Comparison of ENCODE assay signal across 25 cellular contexts in genomic region chr10:28139138-28139537, GRCh38.
A peak's percentile ranks its signal among the peaks of the same experiment; 100 is the strongest.
DNase-seq lines count a peak whose midpoint lies in the region; ATAC-seq, FAIRE-seq and TF ChIP-seq lines count a peak whose summit lies in the region.
"Had no signal": no experiment of that assay in that cellular context is flagged by ENCODE, and none has a peak within 500 bp of the region (broad histone marks: within the 10 kb centered on the region; RNA-seq: fewer than 3 reads in every experiment).

No MANE protein-coding gene starts in this region.

- no peak overlapping the region for H2BK12ac ChIP-seq in trophoblast cell (ENCODE audit: low read length)

- CTCF ChIA-PET in HepG2 (lab: Yijun Ruan, JAX; ENCODE audit: low intra/inter-chr PET ratio, low total read pairs) = no interaction called here

- no peak overlapping the region for H4K8ac ChIP-seq in trophoblast cell (ENCODE audit: low read depth, low read length)

- no peak overlapping the region for H2AFZ ChIP-seq in trophoblast cell (ENCODE audit: insufficient read depth, low read length, poor library complexity)
- no peak overlapping the region for H2AFZ ChIP-seq in HepG2 (ENCODE audit: low read length)
- H2AFZ ChIP-seq: neural progenitor cell had no signal

- no peak for TF ChIP-seq POLR2A in HepG2 (IDR thresholded peaks at IDR 0.05; ENCODE audit: insufficient read depth in 1 of 2, low read depth in 2 of 2, low read length in 2 of 2)

- WGBS in trophoblast cell (ENCODE audit: extremely low coverage, insufficient coverage, insufficient read length) = no CpG with 5 or more reads among the region's 2 CpGs
- 70% methylated on average over 2 of the region's 2 CpGs for WGBS in HepG2 (ENCODE audit: low lambda C conversion rate)

- H3K27ac ChIP-seq in trophoblast cell (ENCODE audit: low read depth, low read length) (no peak overlapping the region), HepG2 (ENCODE audit: extremely low read length, insufficient read depth, low read length) (no peak overlapping the region)
- H3K27ac ChIP-seq: neural progenitor cell, stomach had no signal

- no peak overlapping the region for H4K12ac ChIP-seq in trophoblast cell (ENCODE audit: low read depth, low read length)

- no peak overlapping the region for H4K91ac ChIP-seq in trophoblast cell (ENCODE audit: low read depth, low read length)

- in situ Hi-C loops in HepG2 (cut with HindIII; ENCODE audit: extremely low pct_ligation_motif_present, low pct_unique_long_range_greater_than_20kb) = no loop called here

- H3K4me3 ChIP-seq in epithelial cell of proximal tubule (ENCODE audit: low read depth, low read length) (no peak overlapping the region), trophoblast cell (ENCODE audit: low read depth, low read length) (no peak overlapping the region), HepG2 (replicated peaks in 1 of 3; ENCODE audit: insufficient read depth in 1 of 3, low read depth in 2 of 3, low read length in 3 of 3) (no peak overlapping the region)
- H3K4me3 ChIP-seq: GM12878, K562, neural progenitor cell, stomach had no signal

- no peak overlapping the region for H3K18ac ChIP-seq in trophoblast cell (ENCODE audit: low read length)

- H3K79me2 ChIP-seq in trophoblast cell (ENCODE audit: control insufficient read depth, insufficient read depth, low read length, poor library complexity) (no peaks in the 10 kb centered on the region), HepG2 (ENCODE audit: insufficient read depth, low read length) (no peaks in the 10 kb centered on the region)

- H3K4ac ChIP-seq in trophoblast cell (ENCODE audit: low read depth, low read length) = no peak overlapping the region

- H3K14ac ChIP-seq in trophoblast cell (ENCODE audit: low read length) = no peak overlapping the region

- H3K23ac ChIP-seq in trophoblast cell (ENCODE audit: low read length) = no peak overlapping the region

- no peak overlapping the region for H2BK5ac ChIP-seq in trophoblast cell (ENCODE audit: low read depth, low read length, poor library complexity)

- ATAC-seq in HepG2 = no peak
- no peak for ATAC-seq in GM21360 (IDR thresholded peaks at IDR 0.05; ENCODE audit: unreplicated experiment)
- ATAC-seq in GM21723 (IDR thresholded peaks at IDR 0.05; ENCODE audit: unreplicated experiment) = no peak
- ATAC-seq: GM12878, K562, right cardiac atrium had no signal

- H3K36me3 ChIP-seq in trophoblast cell (ENCODE audit: control insufficient read depth in 1 of 2, insufficient read depth in 2 of 2, low read length in 2 of 2) (no peaks in the 10 kb centered on the region), HepG2 (replicated peaks in 1 of 2; ENCODE audit: control insufficient read depth in 1 of 2, insufficient read depth in 2 of 2, low read length in 2 of 2) (no peaks in the 10 kb centered on the region)

- BruUV-seq in HepG2 (replicated peaks; lab: Mats Ljungman, UMichigan) = no TSS peak

- H3K4me1 ChIP-seq in trophoblast cell (ENCODE audit: control insufficient read depth in 1 of 2, insufficient read depth in 2 of 2, low read length in 2 of 2) = no peaks in the 10 kb centered on the region
- H3K4me1 ChIP-seq in HepG2 (ENCODE audit: insufficient read depth, low read length) = no peaks in the 10 kb centered on the region
- H3K4me1 ChIP-seq: Caco-2, neural progenitor cell, stomach had no signal

- no peak overlapping the region for H2AK5ac ChIP-seq in trophoblast cell (ENCODE audit: low read length)

- H3K79me1 ChIP-seq in trophoblast cell (ENCODE audit: low read length) = no peaks in the 10 kb centered on the region

- no peak for TF ChIP-seq RAD21 in HepG2 (CRISPR knock-in tag; IDR thresholded peaks at IDR 0.05)

- no peak overlapping the region for H3K9ac ChIP-seq in trophoblast cell (ENCODE audit: low read length)
- H3K9ac ChIP-seq in HepG2 (ENCODE audit: insufficient read depth, low read depth, low read length) = no peak overlapping the region
- H3K9ac ChIP-seq: neural progenitor cell had no signal

- DNase-seq in H4 (ENCODE audit: low spot score) (peak; percentile 70), RPMI7951 (ENCODE audit: low read depth) (peak; percentile 69), epithelial cell of proximal tubule (ENCODE audit: low read depth) (peak; percentile 81), trophoblast cell (peak; percentile 62 to 72), GOT3 (lab: John Stamatoyannopoulos, UW) (no peak), HepG2 (ENCODE audit: low spot score) (no peak)
- DNase-seq: activated B cell treated with CpG ODN at 0.5 μM for 24 hours; activated CD8-positive, alpha-beta memory T cell treated with anti-CD3 and anti-CD28 coated beads for 24 hours; activated effector memory CD4-positive, alpha-beta T cell treated with Interleukin-2 at 50 U/mL for 16 hours; amygdala; Caco-2; H9; head of caudate nucleus; NCI-H1105 treated with DMSO at 0.1 percent for 48 hours; NCI-H2171; right cardiac atrium; RPMI8226; stomach; T-helper 1 cell had no signal

- no peak for TF ChIP-seq CTCF in epithelial cell of proximal tubule (conservative IDR thresholded peaks at IDR 0.05; ENCODE audit: low read depth, low read length)
- no peak for TF ChIP-seq CTCF in HepG2 (CRISPR knock-in tag; IDR thresholded peaks at IDR 0.05)

- FAIRE-seq in HepG2 (lab: Jason Lieb, UNC) = no peak
- FAIRE-seq: colon, GM12878, K562 had no signal

- H3K27me3 ChIP-seq in trophoblast cell (ENCODE audit: insufficient read depth, low read length) = no peaks in the 10 kb centered on the region
- H3K27me3 ChIP-seq in HepG2 (ENCODE audit: control insufficient read depth in 1 of 2, insufficient read depth in 2 of 2, low read length in 2 of 2) = no peaks in the 10 kb centered on the region
- H3K27me3 ChIP-seq: neural progenitor cell, stomach had no signal

- intact Hi-C loops in HepG2 (cut with micrococcal nuclease; ENCODE audit: unreplicated experiment) = no loop called here

- TF ChIP-seq EP300 in HepG2 (IDR thresholded peaks at IDR 0.05; ENCODE audit: low read depth in 2 of 2, low read length in 2 of 2) (no peak), HepG2 (CRISPR knock-in tag; IDR thresholded peaks at IDR 0.05; ENCODE audit: borderline replicate concordance) (no peak)

- POLR2A ChIA-PET in HepG2 (lab: Yijun Ruan, JAX) = no interaction called here

- no peak overlapping the region for H2BK120ac ChIP-seq in trophoblast cell (ENCODE audit: insufficient read depth, low read length, poor library complexity)

- H3K4me2 ChIP-seq in trophoblast cell (ENCODE audit: low read length) (no peak overlapping the region), HepG2 (ENCODE audit: low read depth, low read length) (no peak overlapping the region)
- H3K4me2 ChIP-seq: neural progenitor cell had no signal

- no peaks in the 10 kb centered on the region for H3K9me3 ChIP-seq in trophoblast cell (ENCODE audit: insufficient read depth, low read depth, low read length)
- peaks cover 18% of the 10 kb centered on the region for H3K9me3 ChIP-seq in HepG2 (ENCODE audit: low read length)

- H4K20me1 ChIP-seq in HepG2 (ENCODE audit: insufficient read depth, low read length) = no peaks in the 10 kb centered on the region

TF ChIP-seq in HepG2, 621 proteins besides CTCF, POLR2A, EP300 and RAD21:
- TF ChIP-seq ZBTB25 (CRISPR knock-in tag; IDR thresholded peaks at IDR 0.05) = no peak
- TF ChIP-seq PPARG (CRISPR knock-in tag; conservative IDR thresholded peaks at IDR 0.05) = no peak
- no peak for TF ChIP-seq KAT7 (CRISPR knock-in tag; IDR thresholded peaks at IDR 0.05; ENCODE audit: borderline replicate concordance)
- TF ChIP-seq ZNF768 (CRISPR knock-in tag; IDR thresholded peaks at IDR 0.05) = no peak
- no peak for TF ChIP-seq NCOR1 (IDR thresholded peaks at IDR 0.05; ENCODE audit: borderline replicate concordance, low read length)
- no peak for TF ChIP-seq NFKB2 (CRISPR knock-in tag; IDR thresholded peaks at IDR 0.05; ENCODE audit: borderline replicate concordance)
- no peak for TF ChIP-seq ZNF430 (CRISPR knock-in tag; IDR thresholded peaks at IDR 0.05)
- TF ChIP-seq MLLT10 (CRISPR knock-in tag; IDR thresholded peaks at IDR 0.05) = no peak
- no peak for TF ChIP-seq TBP (CRISPR knock-in tag; IDR thresholded peaks at IDR 0.05)
- TF ChIP-seq ZNF180 (CRISPR knock-in tag; IDR thresholded peaks at IDR 0.05; ENCODE audit: borderline replicate concordance, low read depth) = no peak
- TF ChIP-seq ZSCAN29 (CRISPR knock-in tag; conservative IDR thresholded peaks at IDR 0.05) = no peak
- no peak for TF ChIP-seq ZNF7 (CRISPR knock-in tag; IDR thresholded peaks at IDR 0.05)
- TF ChIP-seq MZF1 (CRISPR knock-in tag; IDR thresholded peaks at IDR 0.05; ENCODE audit: borderline replicate concordance) = no peak
- no peak for TF ChIP-seq KMT2B (CRISPR knock-in tag; IDR thresholded peaks at IDR 0.05)
TF ChIP-seq in HepG2: peak in this region for 0.

Comparison
In these comparisons a context has a peak if more than half of its experiments do, and no peak if none do; other contexts are left out.
1. DNase-seq: peak in H4 (single experiment), RPMI7951 (single experiment), epithelial cell of proximal tubule (single experiment) and trophoblast cell (2 of 2); none in GOT3 (single experiment) and HepG2 (single experiment).